Comparison of ENCODE assay signal across 1 cellular context in genomic region chr17:42865638-42866094, GRCh38.
TF ChIP-seq lines count a peak whose summit lies in the region.

No MANE protein-coding gene starts in this region.

TF ChIP-seq in HepG2, 621 proteins besides CTCF, POLR2A, EP300 and RAD21 (continued from another document):
- no peak for TF ChIP-seq ZBTB40 (IDR thresholded peaks at IDR 0.05)
- TF ChIP-seq ZBTB40 (CRISPR knock-in tag; IDR thresholded peaks at IDR 0.05): peak; percentile 64; the same call in 1 of the 2 replicates
- 0 out of 2 replicates have a peak, but pooled peaks have one; percentile 33 for TF ChIP-seq ATF2 (CRISPR knock-in tag; IDR thresholded peaks at IDR 0.05)
- TF ChIP-seq TEF (CRISPR knock-in tag; IDR thresholded peaks at IDR 0.05): no peak
- 0 out of 2 replicates have a peak, but pooled peaks have one; percentile 51 for TF ChIP-seq ZBTB37 (CRISPR knock-in tag; IDR thresholded peaks at IDR 0.05)
- TF ChIP-seq ZNF362 (CRISPR knock-in tag; IDR thresholded peaks at IDR 0.05; ENCODE audit: borderline replicate concordance): peak; percentile 46; the same call in 1 of the 2 replicates
- no peak for TF ChIP-seq ZNF704 (CRISPR knock-in tag; IDR thresholded peaks at IDR 0.05; ENCODE audit: borderline replicate concordance)
